Comparison of ENCODE assay signal across 8 cellular contexts in the genomic region with DNA sequence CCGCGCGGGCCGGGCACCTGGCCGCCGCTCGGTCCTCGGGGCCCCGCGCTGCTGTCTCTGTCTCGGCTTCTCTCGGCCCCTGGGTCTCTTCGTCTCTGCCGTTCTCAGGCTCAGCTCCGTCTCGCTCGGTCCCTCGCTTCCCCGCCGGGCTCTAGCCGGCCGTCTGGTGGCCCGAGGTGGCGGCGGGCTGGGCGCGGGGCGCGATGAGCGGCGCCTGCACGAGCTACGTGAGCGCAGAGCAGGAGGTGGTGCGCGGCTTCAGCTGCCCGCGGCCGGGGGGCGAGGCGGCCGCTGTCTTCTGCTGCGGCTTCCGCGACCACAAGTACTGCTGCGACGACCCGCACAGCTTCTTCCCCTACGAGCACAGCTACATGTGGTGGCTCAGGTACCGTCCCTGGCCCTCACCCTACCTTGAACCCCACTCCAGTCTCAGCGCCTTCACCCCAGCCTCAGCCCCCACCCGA. TPM values are rescaled to one million over a fixed set of nuclear protein-coding genes. Genes with fewer than 3 reads are reported as not detected.
A peak's percentile ranks its signal among the peaks of the same experiment; 100 is the strongest.
DNase-seq lines count a peak whose midpoint lies in the region; ATAC-seq, FAIRE-seq and TF ChIP-seq lines count a peak whose summit lies in the region.

No MANE protein-coding gene starts in this region.

- H3K4me1 ChIP-seq in H1 (replicated peaks in 1 of 4; ENCODE audit: control insufficient read depth in 3 of 4, insufficient read depth in 4 of 4, low read length in 3 of 4): peaks cover 3 to 10% (median 7%) of the 10 kb centered on the region in 4 experiments; a peak in 6 of 7 replicates

- peaks cover 62% of the 10 kb centered on the region for H3K4me1 Mint-ChIP-seq in activated CD4-positive, alpha-beta T cell treated with anti-CD3 and anti-CD28 coated beads, Interleukin-2, amount 10 ng/mL, durations not matched to agents 7 days and 5 days

- CTCF ChIA-PET in activated CD4-positive, alpha-beta T cell treated with anti-CD3 and anti-CD28 coated beads, Interleukin-2, amount 10 ng/mL, durations not matched to agents 7 days and 5 days (lab: Charles Lee): interaction anchor here (0.9 to 1.4 kb wide), 3 partner anchors 10 to 18 kb away, joined by 3 read pairs; no protein-coding TSS in a partner anchor
- CTCF ChIA-PET in H1 (lab: Charles Lee; ENCODE audit: partially characterized antibody): interaction anchor here (1.0 to 1.9 kb wide), 7 partner anchors 16 to 167 kb away, joined by 3 to 5 read pairs (median 4); no protein-coding TSS in a partner anchor

- peak overlapping the region; percentile 98 for H2BK20ac ChIP-seq in H1 (ENCODE audit: low read length)

- peak overlapping the region; percentile 73 for H3K4me3 Mint-ChIP-seq in activated CD4-positive, alpha-beta T cell treated with anti-CD3 and anti-CD28 coated beads, Interleukin-2, amount 10 ng/mL, durations not matched to agents 7 days and 5 days

- peak overlapping the region; percentile 58 to 61 for H3K4me2 ChIP-seq in H1 (ENCODE audit: insufficient read depth in 1 of 2, low read depth in 2 of 2, low read length in 2 of 2)

- H3K23ac ChIP-seq in H1 (ENCODE audit: insufficient read length): no peak overlapping the region

- H3K4me3 ChIP-seq in H1 (ENCODE audit: extremely low read depth in 1 of 4, insufficient read depth in 2 of 4, low read depth in 3 of 4, low read length in 4 of 4): peak overlapping the region; percentile 21 to 59 (median 29)

- H2AK5ac ChIP-seq in H1 (ENCODE audit: low read depth, low read length): no peak overlapping the region

- no peak for TF ChIP-seq RAD21 in H1 (IDR thresholded peaks at IDR 0.05 in 1 of 2, conservative IDR thresholded peaks at IDR 0.05 in 1 of 2; ENCODE audit: low read depth in 2 of 2, low read length in 2 of 2)

- H2BK15ac ChIP-seq in H1 (ENCODE audit: low read length): peak overlapping the region; percentile 74; the same call in 1 of the 2 replicates

- H3K9ac ChIP-seq in H1 (replicated peaks in 1 of 4; ENCODE audit: extremely low read depth in 1 of 4, low read depth in 3 of 4, low read length in 3 of 4): peak overlapping the region in 1 of 4 experiments; percentile 56; a peak in 1 of 7 replicates

- peaks cover 27% of the 10 kb centered on the region for H3K36me3 Mint-ChIP-seq in activated CD4-positive, alpha-beta T cell treated with anti-CD3 and anti-CD28 coated beads, Interleukin-2, amount 10 ng/mL, durations not matched to agents 7 days and 5 days (ENCODE audit: low read depth)

- peak overlapping the region; percentile 54; the same call in 1 of the 2 replicates for H2BK5ac ChIP-seq in H1 (ENCODE audit: low read depth, low read length)

- DNase-seq in activated CD4-positive, alpha-beta T cell treated with anti-CD3 and anti-CD28 coated beads, Interleukin-2, amount 10 ng/mL, durations not matched to agents 7 days and 5 days: peak; percentile 18
- DNase-seq in H1 (ENCODE audit: low read depth in 1 of 2, low spot score in 2 of 2): peak in 1 of 2 experiments; percentile 73
- DNase-seq in omental fat pad (ENCODE audit: low spot score): no peak
- DNase-seq in GM03348 (ENCODE audit: low spot score): no peak
- no peak for DNase-seq in HTR-8/SVneo (ENCODE audit: insufficient read length, low spot score)

- POLR2A ChIA-PET in activated CD4-positive, alpha-beta T cell treated with anti-CD3 and anti-CD28 coated beads, Interleukin-2, amount 10 ng/mL, durations not matched to agents 7 days and 5 days (lab: Charles Lee): no interaction called here
- POLR2A ChIA-PET in H1 (lab: Charles Lee; ENCODE audit: partially characterized antibody): interaction anchor here (0.6 to 1.9 kb wide), 12 partner anchors 12 to 229 kb away, joined by 3 to 9 read pairs (median 3); partner anchors contain the start of genes GPX7, ORC1, PRPF38A and TUT4

- H3K18ac ChIP-seq in H1 (ENCODE audit: extremely low read depth, low read length): peak overlapping the region; percentile 73; the same call in 1 of the 2 replicates

- H3K23me2 ChIP-seq in H1 (ENCODE audit: low read depth, low read length): peaks cover 7% of the 10 kb centered on the region; the same call in 1 of the 2 replicates

- FAIRE-seq in H1 (lab: Jason Lieb, UNC) (no peak), HTR-8/SVneo (lab: Jason Lieb, UNC) (no peak)

- H3K27me3 ChIP-seq in H1 (replicated peaks in 1 of 4; ENCODE audit: control insufficient read depth in 3 of 4, extremely low read depth in 1 of 4, insufficient read depth in 3 of 4, low read length in 3 of 4): peaks cover 26 to 38% (median 36%) of the 10 kb centered on the region in 4 experiments

- H4K8ac ChIP-seq in H1 (ENCODE audit: extremely low read depth, insufficient read depth, low read length): peak overlapping the region; percentile 92

- no peaks in the 10 kb centered on the region for H4K20me1 ChIP-seq in H1 (replicated peaks in 1 of 2; ENCODE audit: control insufficient read depth in 1 of 2, insufficient read depth in 2 of 2, low read length in 2 of 2)

- H2AFZ ChIP-seq in H1 (ENCODE audit: low read length): peak overlapping the region; percentile 90; the same call in 1 of the 2 replicates

- H3K79me2 ChIP-seq in H1 (ENCODE audit: control insufficient read depth in 1 of 2, insufficient read depth in 2 of 2, low read length in 2 of 2): no peaks in the 10 kb centered on the region

- no peak overlapping the region for H3K56ac ChIP-seq in H1 (replicated peaks; ENCODE audit: insufficient read length, low read depth, low read length)

- peak overlapping the region; percentile 46 for H4K91ac ChIP-seq in H1 (replicated peaks; ENCODE audit: insufficient read length, low read length)

- H2BK120ac ChIP-seq in H1 (replicated peaks; ENCODE audit: low read depth, low read length): no peak overlapping the region

- no peak overlapping the region for H3K27ac ChIP-seq in H1 (ENCODE audit: low read depth, low read length)

- peak overlapping the region; percentile 99; the same call in 1 of the 2 replicates for H2BK12ac ChIP-seq in H1 (ENCODE audit: low read depth, low read length)

- no peaks in the 10 kb centered on the region for H3K9me3 ChIP-seq in H1 (ENCODE audit: insufficient read depth in 2 of 2, low read depth in 1 of 2, low read length in 1 of 2)

- peaks cover 5% of the 10 kb centered on the region for H3K27me3 Mint-ChIP-seq in activated CD4-positive, alpha-beta T cell treated with anti-CD3 and anti-CD28 coated beads, Interleukin-2, amount 10 ng/mL, durations not matched to agents 7 days and 5 days

- peak overlapping the region; percentile 87 for H3K27ac Mint-ChIP-seq in activated CD4-positive, alpha-beta T cell treated with anti-CD3 and anti-CD28 coated beads, Interleukin-2, amount 10 ng/mL, durations not matched to agents 7 days and 5 days

- H3K9me3 Mint-ChIP-seq in activated CD4-positive, alpha-beta T cell treated with anti-CD3 and anti-CD28 coated beads, Interleukin-2, amount 10 ng/mL, durations not matched to agents 7 days and 5 days: peaks cover 13% of the 10 kb centered on the region

- WGBS in H1 (ENCODE audit: extremely low coverage in 1 of 2, insufficient coverage in 1 of 2, insufficient read length in 1 of 2, insufficient replicate concordance in 2 of 2, low coverage in 1 of 2, low lambda C conversion rate in 2 of 2, missing lambda C conversion rate in 1 of 2), 2 experiments: 5% methylated on average over 46 of the region's 52 CpGs; no CpG with 5 or more reads in 1 of the 2 experiments

- H4K5ac ChIP-seq in H1 (ENCODE audit: insufficient read length, low read depth, low read length): no peak overlapping the region

- no peaks in the 10 kb centered on the region for H3K36me3 ChIP-seq in H1 (ENCODE audit: control insufficient read depth in 2 of 4, insufficient read depth in 4 of 4, low read length in 3 of 4)

- H3K4ac ChIP-seq in H1 (replicated peaks; ENCODE audit: insufficient read length, low read depth, low read length): peak overlapping the region; percentile 39

- ATAC-seq in GM18505 (IDR thresholded peaks at IDR 0.05; ENCODE audit: unreplicated experiment) (no peak), omental fat pad (ENCODE audit: low FRiP score) (peak; percentile 12), HG03460 (IDR thresholded peaks at IDR 0.05; ENCODE audit: unreplicated experiment) (no peak), GM19397 (IDR thresholded peaks at IDR 0.05; ENCODE audit: unreplicated experiment) (no peak)

- no peak for TF ChIP-seq CTCF in H1 (IDR thresholded peaks at IDR 0.05; ENCODE audit: control extremely low read depth in 1 of 3, insufficient read depth in 1 of 3, low read depth in 1 of 3, low read length in 3 of 3)
- TF ChIP-seq CTCF in omental fat pad (IDR thresholded peaks at IDR 0.05): no peak

- no peak for TF ChIP-seq EP300 in H1 (IDR thresholded peaks at IDR 0.05; ENCODE audit: borderline replicate concordance in 1 of 2, low read depth in 2 of 2, low read length in 2 of 2)

- no peaks in the 10 kb centered on the region for H3K79me1 ChIP-seq in H1 (ENCODE audit: low read depth, low read length)

- H3K14ac ChIP-seq in H1 (ENCODE audit: insufficient read length): no peak overlapping the region

- TF ChIP-seq POLR2A in GM18505 (IDR thresholded peaks at IDR 0.05; ENCODE audit: borderline replicate concordance, extremely low read depth, insufficient read depth, insufficient read length): peak; percentile 40
- no peak for TF ChIP-seq POLR2A in H1 (IDR thresholded peaks at IDR 0.05; ENCODE audit: control extremely low read depth in 1 of 2, low read depth in 2 of 2, low read length in 2 of 2)

RNA-seq across cellular contexts. Expression of gene SHISAL2A, which starts 0.4 kb away (rescaled TPM):
- total RNA-seq in activated CD4-positive, alpha-beta T cell treated with anti-CD3 and anti-CD28 coated beads, Interleukin-2, amount 10 ng/mL, durations not matched to agents 7 days and 5 days: 1 to 10 TPM; 8.2 TPM
- total RNA-seq in H1 (2021; fragmentation: NEBNext Ultra II Directional; extraction: Animal tissue kit (Norgen Biotek cat#: 25700)): 0.50 and 0.74 TPM in 2 replicates
- 1.8 and 2.1 TPM in 2 replicates for polyA plus RNA-seq in H1 (2011; rRNA removed)
- polyA plus RNA-seq in H1 (2011; cell fraction: cytosol; rRNA removed): 1.7 TPM
- 1.6 TPM for polyA plus RNA-seq in H1 (2011; cell fraction: nucleus; rRNA removed)
- polyA plus RNA-seq in H1 (2012, experiment 1 of 2): 0.29 to 1.8 TPM (median 1.1 TPM) in 4 replicates
- polyA plus RNA-seq in H1 (2012, experiment 2 of 2): 1.2 TPM
- 0.93 TPM for polyA plus RNA-seq in H1 (2013, experiment 1 of 2)
- 1.2 TPM for polyA plus RNA-seq in H1 (2013, experiment 2 of 2)
- polyA minus RNA-seq in H1 (2011; rRNA and poly(A)+ RNA removed): 0.90 and 3.2 TPM in 2 replicates
- polyA minus RNA-seq in H1 (2011; cell fraction: cytosol; rRNA and poly(A)+ RNA removed): not detected
- 1.4 TPM for polyA minus RNA-seq in H1 (2011; cell fraction: nucleus; rRNA and poly(A)+ RNA removed)
- not detected for total RNA-seq in omental fat pad

RNA-seq across cellular contexts. Expression of gene GPX7, which starts 31.2 kb away (rescaled TPM):
- total RNA-seq in activated CD4-positive, alpha-beta T cell treated with anti-CD3 and anti-CD28 coated beads, Interleukin-2, amount 10 ng/mL, durations not matched to agents 7 days and 5 days: 10 to 100 TPM; 20.3 to 22.8 TPM
- 12.2 and 13.0 TPM in 2 replicates for total RNA-seq in H1 (2021; fragmentation: NEBNext Ultra II Directional; extraction: Animal tissue kit (Norgen Biotek cat#: 25700))
- polyA plus RNA-seq in H1 (2011; rRNA removed): 30.9 and 37.5 TPM in 2 replicates
- 27.8 TPM for polyA plus RNA-seq in H1 (2011; cell fraction: cytosol; rRNA removed)
- 21.1 TPM for polyA plus RNA-seq in H1 (2011; cell fraction: nucleus; rRNA removed)
- polyA plus RNA-seq in H1 (2012, experiment 1 of 2): 9.4 to 15.7 TPM (median 14.1 TPM) in 4 replicates
- 14.0 TPM for polyA plus RNA-seq in H1 (2012, experiment 2 of 2)
- polyA plus RNA-seq in H1 (2013, experiment 1 of 2): 16.6 TPM
- polyA plus RNA-seq in H1 (2013, experiment 2 of 2): 18.6 TPM
- polyA minus RNA-seq in H1 (2011; rRNA and poly(A)+ RNA removed): 10.8 and 18.3 TPM in 2 replicates
- polyA minus RNA-seq in H1 (2011; cell fraction: cytosol; rRNA and poly(A)+ RNA removed): 12.9 TPM
- polyA minus RNA-seq in H1 (2011; cell fraction: nucleus; rRNA and poly(A)+ RNA removed): 7.4 TPM
- 10 to 100 TPM in 3 of 4 donors, 1 to 10 TPM in 1; 8.6 to 23.0 (median 16.3) TPM for total RNA-seq in omental fat pad
